ENCODE assay signal across 15 cellular contexts in the genomic region with DNA sequence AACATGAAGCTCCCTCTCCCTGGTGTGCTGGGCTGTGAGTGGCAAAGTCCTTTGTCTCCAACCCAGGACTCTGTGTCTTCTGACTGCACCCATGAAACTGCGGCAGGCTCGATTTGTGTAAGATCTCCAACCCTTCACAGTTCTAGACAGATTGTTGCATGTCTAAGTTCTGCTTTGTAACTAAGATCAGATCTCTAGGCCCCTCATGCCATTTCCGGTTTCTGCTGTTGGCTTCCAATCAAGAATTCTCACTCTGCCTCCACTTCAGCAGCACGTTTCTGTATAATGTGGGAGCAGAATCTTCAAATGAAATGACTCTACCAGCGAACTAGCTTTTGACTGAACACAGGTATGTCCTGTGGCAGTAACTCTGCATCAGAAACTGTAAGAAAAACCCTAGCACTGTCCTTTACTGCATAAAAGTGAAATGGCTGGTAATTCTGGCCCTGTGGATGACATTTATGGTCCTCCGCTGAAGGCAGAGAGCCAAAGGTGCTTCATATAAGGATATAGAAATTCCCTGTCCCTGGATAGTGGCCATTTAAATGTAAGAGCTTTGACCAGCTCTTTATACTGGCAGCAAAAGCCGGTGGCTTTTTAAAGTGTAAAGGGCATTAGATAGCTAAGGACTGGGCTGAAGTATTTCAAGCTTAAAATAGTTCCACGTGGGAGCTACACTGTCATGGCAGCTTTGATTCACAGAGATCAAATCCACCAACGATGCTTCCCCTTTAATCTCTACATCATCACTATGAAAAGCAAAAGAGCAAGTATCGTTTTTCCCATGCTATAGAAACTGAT.
"Had no signal": no experiment of that assay in that cellular context is flagged by ENCODE, and none has a peak within 500 bp of the region (broad histone marks: within the 10 kb centered on the region; RNA-seq: fewer than 3 reads in every experiment).

No MANE protein-coding gene starts in this region.

- H3K9me3 Mint-ChIP-seq: neural crest cell had no signal

- H3K4me3 ChIP-seq: esophagus muscularis mucosa, ovary had no signal

- H3K4me3 Mint-ChIP-seq: activated CD8-positive, alpha-beta memory T cell treated with anti-CD3 and anti-CD28 coated beads, Interleukin-2, amount 10 ng/mL, durations not matched to agents 7 days and 5 days; activated naive CD8-positive, alpha-beta T cell treated with anti-CD3 and anti-CD28 coated beads for 36 hours; activated T-cell treated with anti-CD3 and anti-CD28 coated beads, Interleukin-2, amount 50 U/mL, for 24 hours; neural crest cell had no signal

- H3K4me1 Mint-ChIP-seq: activated CD8-positive, alpha-beta memory T cell treated with anti-CD3 and anti-CD28 coated beads, Interleukin-2, amount 10 ng/mL, durations not matched to agents 7 days and 5 days; activated naive CD8-positive, alpha-beta T cell treated with anti-CD3 and anti-CD28 coated beads for 36 hours had no signal

- ATAC-seq: activated CD8-positive, alpha-beta memory T cell treated with anti-CD3 and anti-CD28 coated beads, Interleukin-2, amount 10 ng/mL, durations not matched to agents 7 days and 5 days; SK-N-SH treated with all-trans-retinoic acid at 6 μM for 48 hours had no signal

- H3K36me3 Mint-ChIP-seq: activated CD8-positive, alpha-beta memory T cell treated with anti-CD3 and anti-CD28 coated beads, Interleukin-2, amount 10 ng/mL, durations not matched to agents 7 days and 5 days; activated naive CD8-positive, alpha-beta T cell treated with anti-CD3 and anti-CD28 coated beads for 36 hours had no signal

- H3K27ac Mint-ChIP-seq: activated CD8-positive, alpha-beta memory T cell treated with anti-CD3 and anti-CD28 coated beads, Interleukin-2, amount 10 ng/mL, durations not matched to agents 7 days and 5 days; activated naive CD8-positive, alpha-beta T cell treated with anti-CD3 and anti-CD28 coated beads for 36 hours; activated T-cell treated with anti-CD3 and anti-CD28 coated beads, Interleukin-2, amount 50 U/mL, for 24 hours had no signal

- H3K36me3 ChIP-seq: brain microvascular endothelial cell, esophagus muscularis mucosa, ovary had no signal

- H3K9me3 ChIP-seq: esophagus muscularis mucosa, ovary had no signal

- H3K27me3 ChIP-seq: brain microvascular endothelial cell, esophagus muscularis mucosa, ovary had no signal

- H3K27me3 Mint-ChIP-seq: activated CD8-positive, alpha-beta memory T cell treated with anti-CD3 and anti-CD28 coated beads, Interleukin-2, amount 10 ng/mL, durations not matched to agents 7 days and 5 days; activated naive CD8-positive, alpha-beta T cell treated with anti-CD3 and anti-CD28 coated beads for 36 hours; activated T-cell treated with anti-CD3 and anti-CD28 coated beads, Interleukin-2, amount 50 U/mL, for 24 hours had no signal

- H3K27ac ChIP-seq: brain microvascular endothelial cell, esophagus muscularis mucosa, ovary had no signal

- DNase-seq: activated CD4-positive, alpha-beta T cell treated with anti-CD3 and anti-CD28 coated beads, Interleukin-2, amount 50 U/mL, for 48 hours; activated CD4-positive, CD25-positive, alpha-beta regulatory T cell treated with anti-CD3 and anti-CD28 coated beads, Interleukin-2, amount 50 U/mL, for 72 hours; activated CD8-positive, alpha-beta memory T cell treated with anti-CD3 and anti-CD28 coated beads, Interleukin-2, amount 10 ng/mL, durations not matched to agents 7 days and 5 days; activated gamma-delta T cell; activated naive CD8-positive, alpha-beta T cell treated with anti-CD3 and anti-CD28 coated beads for 36 hours; activated T-cell treated with anti-CD3 and anti-CD28 coated beads, Interleukin-2, amount 50 U/mL, for 24 hours; brain microvascular endothelial cell; foreskin melanocyte; islet precursor cell; ovary; T-helper 2 cell; trophoblast cell had no signal
